ENCODE assay signal across 8 cellular contexts in the genomic region with DNA sequence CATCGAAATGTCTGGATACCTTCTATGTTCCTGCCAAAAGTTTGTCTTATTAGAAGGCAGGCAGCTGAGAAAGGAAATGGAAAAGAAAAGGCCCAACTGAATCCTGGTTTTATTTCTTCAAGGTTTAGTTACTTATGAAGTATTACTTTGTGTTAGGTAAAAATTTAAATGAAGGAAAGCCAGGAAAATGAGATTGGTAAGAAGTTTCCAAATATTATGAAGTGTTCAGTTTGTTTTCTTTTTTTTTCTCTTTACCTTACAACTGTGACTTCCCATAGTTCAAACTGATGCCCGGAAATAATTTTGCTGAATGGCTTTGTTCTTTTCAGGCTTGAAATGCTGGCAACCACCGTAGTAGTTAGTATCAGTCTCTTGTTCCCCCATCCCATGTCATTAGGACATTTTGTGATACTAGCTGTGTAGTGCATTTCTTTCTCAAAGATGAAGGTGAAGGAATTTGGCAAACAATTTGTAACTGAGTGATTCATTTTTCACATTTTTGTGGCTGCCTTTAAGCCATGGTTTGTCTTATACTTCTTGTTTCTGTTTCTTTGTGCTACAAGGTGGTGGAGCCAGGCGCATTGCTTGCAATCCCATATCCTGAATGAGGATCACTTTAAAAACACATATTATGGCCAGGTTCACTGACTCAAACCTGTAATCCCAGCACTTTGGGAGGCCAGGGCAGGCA. TPM values are rescaled to one million over a fixed set of nuclear protein-coding genes. Genes with fewer than 3 reads are reported as not detected.
DNase-seq lines count a peak whose midpoint lies in the region; ATAC-seq, FAIRE-seq and TF ChIP-seq lines count a peak whose summit lies in the region.

No MANE protein-coding gene starts in this region.

- no peaks in the 10 kb centered on the region for H3K9me3 ChIP-seq in small intestine (ENCODE audit: control insufficient read depth, low read depth)

- H3K9me3 Mint-ChIP-seq in stimulated activated naive CD8-positive, alpha-beta T cell treated with anti-CD3 and anti-CD28 coated beads, Interleukin-15, Interleukin-2, amounts not matched to agents 100 ng/mL and 50 ng/mL, for 24 hours = no peaks in the 10 kb centered on the region
- H3K9me3 Mint-ChIP-seq in osteocyte (ENCODE audit: unreplicated experiment) = no peaks in the 10 kb centered on the region

- H3K27ac ChIP-seq in small intestine (ENCODE audit: low read depth in 1 of 2, low read length in 1 of 2) = no peak overlapping the region

- 78 to 87% (median 82%) methylated on average over 4 of the region's 4 CpGs for WGBS in small intestine, 3 donors

- no peak for FAIRE-seq in small intestine (lab: Jason Lieb, UNC)

- DNase-seq in stimulated activated naive CD8-positive, alpha-beta T cell treated with anti-CD3 and anti-CD28 coated beads, Interleukin-15, Interleukin-2, amounts not matched to agents 100 U/mL and 50 U/mL, for 24 hours = no peak
- DNase-seq in amniotic epithelial cell (ENCODE audit: low read depth) = peak; percentile 86
- DNase-seq in osteocyte (ENCODE audit: extremely low spot score, unreplicated experiment) = no peak
- no peak for DNase-seq in NCI-H187 (lab: John Stamatoyannopoulos, UW)
- no peak for DNase-seq in activated naive CD4-positive, alpha-beta T cell treated with Interleukin-2 at 50 U/mL for 16 hours
- no peak for DNase-seq in small intestine

- peak overlapping the region; percentile 17 for H3K4me3 Mint-ChIP-seq in stimulated activated naive CD8-positive, alpha-beta T cell treated with anti-CD3 and anti-CD28 coated beads, Interleukin-15, Interleukin-2, amounts not matched to agents 100 ng/mL and 50 ng/mL, for 24 hours
- H3K4me3 Mint-ChIP-seq in osteocyte (ENCODE audit: unreplicated experiment) = no peak overlapping the region

- H3K4me1 Mint-ChIP-seq in stimulated activated naive CD8-positive, alpha-beta T cell treated with anti-CD3 and anti-CD28 coated beads, Interleukin-15, Interleukin-2, amounts not matched to agents 100 ng/mL and 50 ng/mL, for 24 hours (ENCODE audit: low read depth) = peaks cover 77% of the 10 kb centered on the region
- H3K4me1 Mint-ChIP-seq in osteocyte (ENCODE audit: unreplicated experiment) = peaks cover 37% of the 10 kb centered on the region

- no peak for ATAC-seq in stimulated activated naive CD8-positive, alpha-beta T cell treated with anti-CD3 and anti-CD28 coated beads, Interleukin-15, Interleukin-2, amounts not matched to agents 100 U/mL and 50 U/mL, for 24 hours
- ATAC-seq in HG03159 (IDR thresholded peaks at IDR 0.05; ENCODE audit: unreplicated experiment) = peak; percentile 73

- no peak for TF ChIP-seq CTCF in osteocyte (IDR thresholded peaks at IDR 0.05)

- H3K36me3 Mint-ChIP-seq in stimulated activated naive CD8-positive, alpha-beta T cell treated with anti-CD3 and anti-CD28 coated beads, Interleukin-15, Interleukin-2, amounts not matched to agents 100 ng/mL and 50 ng/mL, for 24 hours (ENCODE audit: low read depth) = peaks cover 41% of the 10 kb centered on the region
- H3K36me3 Mint-ChIP-seq in osteocyte (ENCODE audit: unreplicated experiment) = no peaks in the 10 kb centered on the region

- no peak overlapping the region for H3K4me3 ChIP-seq in small intestine (ENCODE audit: low read depth in 1 of 2, low read length in 2 of 2)

- H3K27me3 Mint-ChIP-seq in stimulated activated naive CD8-positive, alpha-beta T cell treated with anti-CD3 and anti-CD28 coated beads, Interleukin-15, Interleukin-2, amounts not matched to agents 100 ng/mL and 50 ng/mL, for 24 hours = no peaks in the 10 kb centered on the region
- no peaks in the 10 kb centered on the region for H3K27me3 Mint-ChIP-seq in osteocyte (ENCODE audit: unreplicated experiment)

- no peaks in the 10 kb centered on the region for H3K27me3 ChIP-seq in small intestine (ENCODE audit: control insufficient read depth in 2 of 2, insufficient read depth in 2 of 2, low read length in 2 of 2)

- H3K27ac Mint-ChIP-seq in stimulated activated naive CD8-positive, alpha-beta T cell treated with anti-CD3 and anti-CD28 coated beads, Interleukin-15, Interleukin-2, amounts not matched to agents 100 ng/mL and 50 ng/mL, for 24 hours = peak overlapping the region; percentile 82
- peak overlapping the region; percentile 77 for H3K27ac Mint-ChIP-seq in osteocyte (ENCODE audit: unreplicated experiment)

- H3K4me1 ChIP-seq in small intestine (ENCODE audit: control insufficient read depth in 2 of 2, insufficient read depth in 1 of 2, low read depth in 1 of 2, low read length in 1 of 2) = no peaks in the 10 kb centered on the region

- no peaks in the 10 kb centered on the region for H3K36me3 ChIP-seq in small intestine (ENCODE audit: control insufficient read depth in 2 of 2, insufficient read depth in 2 of 2, low read length in 2 of 2)

RNA-seq across cellular contexts. Expression of gene GPD2, which starts 40.5 kb away (rescaled TPM):
- total RNA-seq in osteocyte = 21.4 and 21.8 TPM in 2 replicates
- polyA plus RNA-seq in small intestine = 10 to 100 TPM; 10.5 to 13.8 (median 13.6) TPM
